Comparison of ENCODE assay signal across 34 cellular contexts in genomic region chr4:134663742-134664141, GRCh38.
"Had no signal": no experiment of that assay in that cellular context is flagged by ENCODE, and none has a peak within 500 bp of the region (broad histone marks: within the 10 kb centered on the region; RNA-seq: fewer than 3 reads in every experiment).

No MANE protein-coding gene starts in this region.

- H3K36me3 ChIP-seq: MG63 had no signal

- DNase-seq: Karpas-422, Kasumi-1, MG63, MM.1S, MV-4-11, NCI-H1048, NCI-H1092, NCI-H1092 treated with DMSO at 0.1 percent for 48 hours, NCI-H1105, NCI-H1105 treated with DMSO at 0.1 percent for 48 hours, NCI-H1417, NCI-H1417 treated with DMSO at 0.1 percent for 48 hours, NCI-H1436, NCI-H1436 treated with DMSO at 0.1 percent for 48 hours, NCI-H146, NCI-H1694, NCI-H1694 treated with DMSO at 0.1 percent for 48 hours, NCI-H187, NCI-H187 treated with DMSO at 0.1 percent for 48 hours, NCI-H1930, NCI-H2029, NCI-H2029 treated with DMSO at 0.1 percent for 48 hours, NCI-H2081, NCI-H2081 treated with DMSO at 0.1 percent for 48 hours, NCI-H2107, NCI-H2171, NCI-H2171 treated with DMSO at 0.1 percent for 48 hours, NCI-H2227 treated with DMSO at 0.1 percent for 48 hours, NCI-H226, NCI-H345, NCI-H446, NCI-H446 treated with DMSO at 0.1 percent for 48 hours, NCI-H510A, NCI-H510A treated with DMSO at 0.1 percent for 48 hours had no signal

- H3K4me3 ChIP-seq: MG63 had no signal

- H3K9me3 ChIP-seq: MG63 had no signal

- H3K27me3 ChIP-seq: MG63 had no signal
